In genomic region chr18:50338122-50338521, GRCh38 we compare ENCODE assay signal across 17 cellular contexts. TPM values are rescaled to one million over a fixed set of nuclear protein-coding genes. Genes with fewer than 3 reads are reported as not detected.
A peak's percentile ranks its signal among the peaks of the same experiment; 100 is the strongest.
DNase-seq lines count a peak whose midpoint lies in the region; ATAC-seq, FAIRE-seq and TF ChIP-seq lines count a peak whose summit lies in the region.
"Had no signal": no experiment of that assay in that cellular context is flagged by ENCODE, and none has a peak within 500 bp of the region (broad histone marks: within the 10 kb centered on the region; RNA-seq: fewer than 3 reads in every experiment).

No MANE protein-coding gene starts in this region.

- no peak for ATAC-seq in stimulated activated effector memory CD8-positive, alpha-beta T cell treated with anti-CD3 and anti-CD28 coated beads, Interleukin-12 subunit alpha, Interleukin-12 subunit beta, amount 100 ng/mL, for 72 hours
- no peak for ATAC-seq in stimulated activated naive CD8-positive, alpha-beta T cell treated with anti-CD3 and anti-CD28 coated beads, Interleukin-15, Interleukin-2, amounts not matched to agents 100 U/mL and 50 U/mL, for 24 hours
- ATAC-seq: CD8-positive, alpha-beta T cell had no signal

- H3K27ac Mint-ChIP-seq in stimulated activated effector memory CD8-positive, alpha-beta T cell treated with anti-CD3 and anti-CD28 coated beads, Interleukin-12 subunit alpha, Interleukin-12 subunit beta, amount 100 ng/mL, for 72 hours = peak overlapping the region; percentile 48
- H3K27ac Mint-ChIP-seq: CD8-positive, alpha-beta T cell had no signal

- H3K4me1 Mint-ChIP-seq in stimulated activated effector memory CD8-positive, alpha-beta T cell treated with anti-CD3 and anti-CD28 coated beads, Interleukin-12 subunit alpha, Interleukin-12 subunit beta, amount 100 ng/mL, for 72 hours = no peaks in the 10 kb centered on the region

- H3K36me3 ChIP-seq in breast epithelium = no peaks in the 10 kb centered on the region

- no peaks in the 10 kb centered on the region for H3K27me3 ChIP-seq in breast epithelium

- no peaks in the 10 kb centered on the region for H3K36me3 Mint-ChIP-seq in stimulated activated effector memory CD8-positive, alpha-beta T cell treated with anti-CD3 and anti-CD28 coated beads, Interleukin-12 subunit alpha, Interleukin-12 subunit beta, amount 100 ng/mL, for 72 hours
- H3K36me3 Mint-ChIP-seq: CD8-positive, alpha-beta T cell had no signal

- FAIRE-seq in GM12892 (lab: Jason Lieb, UNC) = peak; percentile 71
- FAIRE-seq: H54, HepG2, RCC 7860 had no signal

- no peak overlapping the region for H3K4me3 Mint-ChIP-seq in stimulated activated effector memory CD8-positive, alpha-beta T cell treated with anti-CD3 and anti-CD28 coated beads, Interleukin-12 subunit alpha, Interleukin-12 subunit beta, amount 100 ng/mL, for 72 hours
- H3K4me3 Mint-ChIP-seq: CD8-positive, alpha-beta T cell had no signal

- H3K4me1 ChIP-seq in breast epithelium = no peaks in the 10 kb centered on the region

- DNase-seq in GM12892 (ENCODE audit: insufficient read length) (no peak), NB4 (ENCODE audit: low read depth) (peak; percentile 8), SKM-1 (lab: John Stamatoyannopoulos, UW; ENCODE audit: unreplicated experiment) (peak; percentile 30), breast epithelium (ENCODE audit: low spot score in 2 of 2) (no peak), NCI-H1694 treated with DMSO at 0.1 percent for 48 hours (lab: John Stamatoyannopoulos, UW) (no peak)
- DNase-seq in stimulated activated effector memory CD8-positive, alpha-beta T cell treated with anti-CD3 and anti-CD28 coated beads, Interleukin-12 subunit alpha, Interleukin-12 subunit beta, amount 100 ng/mL, for 72 hours (ENCODE audit: low spot score in 2 of 2) = no peak
- DNase-seq in stimulated activated naive CD8-positive, alpha-beta T cell treated with anti-CD3 and anti-CD28 coated beads, Interleukin-15, Interleukin-2, amounts not matched to agents 100 U/mL and 50 U/mL, for 24 hours = no peak
- DNase-seq: ACHN; CD8-positive, alpha-beta T cell; GF-D8; NCI-H1436 treated with DMSO at 0.1 percent for 48 hours; NCI-H2227 treated with DMSO at 0.1 percent for 48 hours; NCI-H524 treated with DMSO at 0.1 percent for 48 hours; SHP77 had no signal

- intact Hi-C loops in breast epithelium (cut with DNase I; ENCODE audit: low total_unique reads) = no loop called here

- no peaks in the 10 kb centered on the region for H3K9me3 Mint-ChIP-seq in stimulated activated effector memory CD8-positive, alpha-beta T cell treated with anti-CD3 and anti-CD28 coated beads, Interleukin-12 subunit alpha, Interleukin-12 subunit beta, amount 100 ng/mL, for 72 hours
- H3K9me3 Mint-ChIP-seq: CD8-positive, alpha-beta T cell had no signal

- no peak overlapping the region for H3K27ac ChIP-seq in breast epithelium

- TF ChIP-seq CTCF in NB4 (IDR thresholded peaks at IDR 0.05; ENCODE audit: low read depth, low read length) (no peak), breast epithelium (IDR thresholded peaks at IDR 0.05) (no peak)

- H3K4me3 ChIP-seq in NB4 (ENCODE audit: low read depth, low read length) = no peak overlapping the region
- no peak overlapping the region for H3K4me3 ChIP-seq in breast epithelium

- no peaks in the 10 kb centered on the region for H3K9me3 ChIP-seq in breast epithelium

- TF ChIP-seq POLR2A in GM12892 (IDR thresholded peaks at IDR 0.05; ENCODE audit: low read depth, low read length) = no peak
- no peak for TF ChIP-seq POLR2A in NB4 (IDR thresholded peaks at IDR 0.05; ENCODE audit: extremely low read depth, insufficient read length)
- no peak for TF ChIP-seq POLR2A in breast epithelium (IDR thresholded peaks at IDR 0.05)

RNA-seq across cellular contexts. Expression of gene SKA1, which starts 36.7 kb away (rescaled TPM):
- 17.2 TPM for polyA plus RNA-seq in GM12892 (2012; ENCODE audit: missing spikeins)
- under 1 TPM in 1 of 3 donors, not detected in 2; 0.48 TPM for total RNA-seq in breast epithelium

RNA-seq across cellular contexts. Expression of gene CXXC1, which starts 50.6 kb away (rescaled TPM):
- polyA plus RNA-seq in GM12892 (2012; ENCODE audit: missing spikeins) = 108 TPM
- 10 to 100 TPM; 50.6 to 64.2 (median 61.5) TPM for total RNA-seq in breast epithelium

RNA-seq across cellular contexts. Expression of gene MBD1, which starts 56.8 kb away (rescaled TPM):
- 47.7 TPM for polyA plus RNA-seq in GM12892 (2012; ENCODE audit: missing spikeins)
- total RNA-seq in breast epithelium = 10 to 100 TPM; 51.2 to 82.3 (median 71.1) TPM

Comparison
In these comparisons a context has a peak if more than half of its experiments do, and no peak if none do; other contexts are left out.
1. DNase-seq: peak in NB4 (single experiment) and SKM-1 (single experiment); none in GM12892 (single experiment), stimulated activated effector memory CD8-positive, alpha-beta T cell treated with anti-CD3 and anti-CD28 coated beads, Interleukin-12 subunit alpha, Interleukin-12 subunit beta, amount 100 ng/mL, for 72 hours (0 of 2), stimulated activated naive CD8-positive, alpha-beta T cell treated with anti-CD3 and anti-CD28 coated beads, Interleukin-15, Interleukin-2, amounts not matched to agents 100 U/mL and 50 U/mL, for 24 hours (single experiment), breast epithelium (0 of 2) and NCI-H1694 treated with DMSO at 0.1 percent for 48 hours (single experiment).